In genomic region chr15:101723874-101724674, GRCh38 we compare ENCODE assay signal across 8 cellular contexts. TPM values are rescaled to one million over a fixed set of nuclear protein-coding genes. Genes with fewer than 3 reads are reported as not detected.
DNase-seq lines count a peak whose midpoint lies in the region; TF ChIP-seq lines count a peak whose summit lies in the region.

TSS of gene TARS3 (minus strand) at chr15:101724473. CDS start at chr15:101724387, 86 bp downstream.

- peaks cover 8% of the 10 kb centered on the region; the same call in 1 of the 2 replicates for H3K4me1 ChIP-seq in GM23248 (ENCODE audit: insufficient read depth)
- peaks cover 14% of the 10 kb centered on the region for H3K4me1 ChIP-seq in Karpas-422 (ENCODE audit: low read length)
- H3K4me1 ChIP-seq in stomach smooth muscle (ENCODE audit: control insufficient read depth, insufficient read depth, low read length), result peaks cover 8% of the 10 kb centered on the region

- H3K79me2 ChIP-seq in GM23248 (ENCODE audit: insufficient read depth) (0 out of 2 replicates have a peak, but pooled peaks cover 3% of the 10 kb centered on the region), Karpas-422 (ENCODE audit: low read length) (no peaks in the 10 kb centered on the region; the same call in 1 of the 2 replicates)

- WGBS in GM23248 (ENCODE audit: low coverage in 1 of 2, low lambda C conversion rate in 2 of 2, missing lambda C conversion rate in 2 of 2), 2 experiments, result 0 to 1% methylated on average over 45 to 49 of the region's 93 CpGs

- H2AFZ ChIP-seq in GM23248, result peak within 1 kb of the TSS; percentile 79
- peak within 1 kb of the TSS; percentile 65 for H2AFZ ChIP-seq in Karpas-422 (ENCODE audit: low read length)

- no peaks in the 10 kb centered on the region for H3K9me3 ChIP-seq in GM23248 (ENCODE audit: low read depth)
- no peaks in the 10 kb centered on the region for H3K9me3 ChIP-seq in Karpas-422 (ENCODE audit: low read length)
- H3K9me3 ChIP-seq in stomach smooth muscle (ENCODE audit: control insufficient read depth in 2 of 2, low read length in 2 of 2), result no peaks in the 10 kb centered on the region

- H3K4me3 Mint-ChIP-seq in neural crest cell, result peak within 1 kb of the TSS; percentile 85

- peaks cover 14% of the 10 kb centered on the region for H3K4me1 Mint-ChIP-seq in neural crest cell

- H3K27ac ChIP-seq in GM23248 (peak within 1 kb of the TSS; percentile 77), Karpas-422 (ENCODE audit: low read length) (0 out of 2 replicates have a peak within 1 kb of the TSS, but pooled peaks have one; percentile 2), stomach smooth muscle (ENCODE audit: low read length) (peak within 1 kb of the TSS; percentile 60)

- H3K36me3 Mint-ChIP-seq in neural crest cell (ENCODE audit: low read depth), result peaks cover 8% of the 10 kb centered on the region

- H3K9me2 ChIP-seq in GM23248 (ENCODE audit: insufficient read depth) (no peaks in the 10 kb centered on the region), Karpas-422 (replicated peaks; ENCODE audit: insufficient read depth, low read length) (no peaks in the 10 kb centered on the region)

- H3K27ac Mint-ChIP-seq in neural crest cell (ENCODE audit: unreplicated experiment), result no peak within 1 kb of the TSS

- H3K4me3 ChIP-seq in GM23248 (peak within 1 kb of the TSS; percentile 74), Karpas-422 (ENCODE audit: low read length) (peak within 1 kb of the TSS; percentile 69), fibroblast of villous mesenchyme (ENCODE audit: low read depth, low read length) (peak within 1 kb of the TSS; percentile 78), stomach smooth muscle (ENCODE audit: low read length in 2 of 2) (peak within 1 kb of the TSS; percentile 80 to 94)

- H3F3A ChIP-seq in GM23248 (ENCODE audit: insufficient read depth), result peaks cover 6% of the 10 kb centered on the region; the same call in 1 of the 2 replicates

- no peaks in the 10 kb centered on the region for H3K27me3 ChIP-seq in GM23248 (replicated peaks; ENCODE audit: insufficient read depth)
- H3K27me3 ChIP-seq in Karpas-422 (ENCODE audit: low read length), result no peaks in the 10 kb centered on the region
- H3K27me3 ChIP-seq in stomach smooth muscle (ENCODE audit: control insufficient read depth in 1 of 2, insufficient read depth in 2 of 2, low read length in 2 of 2), result no peaks in the 10 kb centered on the region

- H3K4me2 ChIP-seq in GM23248 (ENCODE audit: unreplicated experiment) (peak within 1 kb of the TSS; percentile 92), Karpas-422 (ENCODE audit: low read depth, low read length, poor library complexity, severe bottlenecking) (peak within 1 kb of the TSS; percentile 89)

- in situ Hi-C loops in GM23248 (cut with MboI), result no loop called here

- H3K9ac ChIP-seq in GM23248, result peak within 1 kb of the TSS; percentile 88
- peak within 1 kb of the TSS; percentile 79 for H3K9ac ChIP-seq in Karpas-422 (ENCODE audit: low read length)
- peak within 1 kb of the TSS; percentile 52 to 83 for H3K9ac ChIP-seq in stomach smooth muscle (ENCODE audit: low read length in 2 of 2)

- TF ChIP-seq CTCF in fibroblast of villous mesenchyme (IDR thresholded peaks at IDR 0.05; ENCODE audit: insufficient read depth, low read depth, low read length) (peak; percentile 18), neural crest cell (conservative IDR thresholded peaks at IDR 0.05) (peak; percentile 25)

- H4K20me1 ChIP-seq in GM23248 (ENCODE audit: insufficient read depth), result no peaks in the 10 kb centered on the region
- no peaks in the 10 kb centered on the region for H4K20me1 ChIP-seq in Karpas-422 (ENCODE audit: insufficient read depth, low read depth, low read length)

- peaks cover 23% of the 10 kb centered on the region for H3K36me3 ChIP-seq in GM23248 (ENCODE audit: low read depth)
- peaks cover 8% of the 10 kb centered on the region for H3K36me3 ChIP-seq in Karpas-422 (ENCODE audit: insufficient read depth, low read length)
- H3K36me3 ChIP-seq in stomach smooth muscle (ENCODE audit: control insufficient read depth in 2 of 2, insufficient read depth in 2 of 2, low read length in 2 of 2), result peaks cover 14 to 19% of the 10 kb centered on the region in 2 donors

- no peaks in the 10 kb centered on the region for H3K27me3 Mint-ChIP-seq in neural crest cell (ENCODE audit: low read depth)

- DNase-seq in ELF-1 (ENCODE audit: low read depth, low spot score), result peak; percentile 90
- peak; percentile 95 for DNase-seq in GM23248
- DNase-seq in Karpas-422, result peak; percentile 96
- DNase-seq in activated effector memory CD4-positive, alpha-beta T cell treated with Interleukin-2 at 50 U/mL for 16 hours, result peak; percentile 94
- DNase-seq in fibroblast of villous mesenchyme (ENCODE audit: low read depth), result peak; percentile 90
- peak; percentile 78 for DNase-seq in neural crest cell (ENCODE audit: low read depth, low spot score)

- H3K9me3 Mint-ChIP-seq in neural crest cell, result no peaks in the 10 kb centered on the region

- TF ChIP-seq POLR2A in Raji (IDR thresholded peaks at IDR 0.05; ENCODE audit: insufficient read depth, low read depth, low read length), result peak; percentile 90

RNA-seq across cellular contexts. Expression of gene TARS3, which starts in this region (rescaled TPM):
- 7.9 and 9.5 TPM in 2 replicates for total RNA-seq in GM23248 (2014; rRNA removed; shearing (Covaris generic))
- polyA plus RNA-seq in GM23248 (2016; fragmentation: Nextera tagmentation; extraction: Ambion mirVana), result 7.2 and 8.1 TPM in 2 replicates
- 11.0 and 12.4 TPM in 2 replicates for total RNA-seq in Karpas-422 (2014; rRNA removed; shearing (Covaris generic); ENCODE audit: low replicate concordance)
- total RNA-seq in fibroblast of villous mesenchyme, result 13.8 and 13.9 TPM in 2 replicates
- total RNA-seq in neural crest cell, result 17.7 and 18.1 TPM in 2 replicates

Comparison
In these comparisons a context has a peak if more than half of its experiments do, and no peak if none do; other contexts are left out.
1. Peak in every context shown above with its lines: DNase-seq, H3K4me3 ChIP-seq and H3K27ac ChIP-seq.
2. H3K27ac ChIP-seq: peak in every context shown above with its lines; median percentile 77 in GM23248; 60 in stomach smooth muscle; 2 in Karpas-422.